In the genomic region with DNA sequence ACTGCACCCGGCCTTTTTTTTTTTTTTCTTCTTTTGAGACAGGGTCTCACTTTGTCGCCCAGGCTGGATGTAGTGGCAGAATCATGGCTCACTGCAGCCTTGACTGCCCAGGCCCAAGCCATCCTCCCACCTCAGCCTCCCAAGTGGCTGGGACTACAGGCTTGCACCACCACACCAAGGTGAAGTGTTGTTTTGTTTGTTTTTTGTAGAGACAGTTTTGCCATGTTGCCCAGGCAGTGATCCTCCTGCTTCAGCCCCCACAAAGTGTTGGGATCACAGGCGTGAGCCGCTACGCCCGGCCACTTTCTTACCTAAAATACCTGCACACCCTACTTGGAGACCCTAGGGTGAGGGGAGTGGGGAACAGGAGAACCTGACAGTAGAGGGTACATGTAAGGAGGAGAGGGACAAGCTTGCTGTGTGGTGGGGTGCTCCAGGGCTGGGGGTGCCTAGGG, we compare ENCODE assay signal across 17 cellular contexts.
"Had no signal": no experiment of that assay in that cellular context is flagged by ENCODE, and none has a peak within 500 bp of the region (broad histone marks: within the 10 kb centered on the region; RNA-seq: fewer than 3 reads in every experiment).

No MANE protein-coding gene starts in this region.

- H3K36me3 ChIP-seq: ascending aorta had no signal

- DNase-seq: activated B cell treated with CpG ODN at 0.5 μM for 24 hours; activated effector memory CD4-positive, alpha-beta T cell treated with Interleukin-2 at 50 U/mL for 16 hours; amniotic stem cell; NCI-H1092; NCI-H1930; NCI-H524 treated with DMSO at 0.1 percent for 48 hours; NCI-H748 treated with DMSO at 0.1 percent for 48 hours; SIG-M5 had no signal

- H3K36me3 Mint-ChIP-seq: activated CD8-positive, alpha-beta memory T cell treated with anti-CD3 and anti-CD28 coated beads, Interleukin-2, amount 10 ng/mL, durations not matched to agents 7 days and 5 days; activated naive CD4-positive, alpha-beta T cell treated with anti-CD3 and anti-CD28 coated beads, Interleukin-2, amount 50 U/mL, for 24 hours; T-cell had no signal

- H3K9me3 ChIP-seq: ascending aorta, body of pancreas had no signal

- H3K4me3 ChIP-seq: ascending aorta, body of pancreas had no signal

- H3K4me3 Mint-ChIP-seq: activated B cell treated with CpG ODN at 0.5 μM for 24 hours; activated CD4-positive, alpha-beta T cell treated with anti-CD3 and anti-CD28 coated beads, Interleukin-2, amount 10 ng/mL, durations not matched to agents 24 days and 14 days; activated CD8-positive, alpha-beta memory T cell treated with anti-CD3 and anti-CD28 coated beads, Interleukin-2, amount 10 ng/mL, durations not matched to agents 7 days and 5 days; activated naive CD4-positive, alpha-beta T cell treated with anti-CD3 and anti-CD28 coated beads, Interleukin-2, amount 50 U/mL, for 24 hours; activated T-cell treated with anti-CD3 and anti-CD28 coated beads, Interleukin-2, amount 50 U/mL, for 24 hours; activated T-helper 1 cell treated with anti-CD3 and anti-CD28 coated beads, Interleukin-12 subunit alpha, Interleukin-12 subunit beta, Interleukin-2, Interleukin-4 antibody, amounts not matched to agents 30 ng/mL and 10 ng/mL and 1 ng/mL, durations not matched to agents 14 hours and 24 hours and 36 hours; central memory CD8-positive, alpha-beta T cell; T-cell had no signal

- H3K27ac ChIP-seq: ascending aorta, body of pancreas had no signal

- H3K27ac Mint-ChIP-seq: activated B cell treated with CpG ODN at 0.5 μM for 24 hours; activated CD4-positive, alpha-beta T cell treated with anti-CD3 and anti-CD28 coated beads, Interleukin-2, amount 10 ng/mL, durations not matched to agents 24 days and 14 days; activated CD8-positive, alpha-beta memory T cell treated with anti-CD3 and anti-CD28 coated beads, Interleukin-2, amount 10 ng/mL, durations not matched to agents 7 days and 5 days; activated naive CD4-positive, alpha-beta T cell treated with anti-CD3 and anti-CD28 coated beads, Interleukin-2, amount 50 U/mL, for 24 hours; activated T-cell treated with anti-CD3 and anti-CD28 coated beads, Interleukin-2, amount 50 U/mL, for 24 hours; activated T-helper 1 cell treated with anti-CD3 and anti-CD28 coated beads, Interleukin-12 subunit alpha, Interleukin-12 subunit beta, Interleukin-2, Interleukin-4 antibody, amounts not matched to agents 30 ng/mL and 10 ng/mL and 1 ng/mL, durations not matched to agents 14 hours and 24 hours and 36 hours; T-cell had no signal

- H3K9me3 Mint-ChIP-seq: activated B cell treated with CpG ODN at 0.5 μM for 24 hours; activated CD4-positive, alpha-beta T cell treated with anti-CD3 and anti-CD28 coated beads, Interleukin-2, amount 10 ng/mL, durations not matched to agents 24 days and 14 days; activated naive CD4-positive, alpha-beta T cell treated with anti-CD3 and anti-CD28 coated beads, Interleukin-2, amount 50 U/mL, for 24 hours; activated T-cell treated with anti-CD3 and anti-CD28 coated beads, Interleukin-2, amount 50 U/mL, for 24 hours; activated T-helper 1 cell treated with anti-CD3 and anti-CD28 coated beads, Interleukin-12 subunit alpha, Interleukin-12 subunit beta, Interleukin-2, Interleukin-4 antibody, amounts not matched to agents 30 ng/mL and 10 ng/mL and 1 ng/mL, durations not matched to agents 14 hours and 24 hours and 36 hours; central memory CD8-positive, alpha-beta T cell; T-cell had no signal
